Comparison of ENCODE assay signal across 8 cellular contexts in genomic region chr12:50086148-50086547, GRCh38. TPM values are rescaled to one million over a fixed set of nuclear protein-coding genes. Genes with fewer than 3 reads are reported as not detected.
DNase-seq lines count a peak whose midpoint lies in the region; ATAC-seq and TF ChIP-seq lines count a peak whose summit lies in the region.

No MANE protein-coding gene starts in this region.

- peaks cover 20% of the 10 kb centered on the region for H3K36me3 ChIP-seq in KMS-11 (ENCODE audit: insufficient read depth)

- H3K4me2 ChIP-seq in KMS-11: peak overlapping the region; percentile 85

- peaks cover 5% of the 10 kb centered on the region; the same call in 1 of the 2 replicates for H3K79me2 ChIP-seq in KMS-11 (ENCODE audit: insufficient read depth, low read depth)

- no peaks in the 10 kb centered on the region for H3K36me3 Mint-ChIP-seq in naive B cell

- H3K4me1 Mint-ChIP-seq in naive B cell: peaks cover 20 to 44% (median 42%) of the 10 kb centered on the region in 3 donors

- H3K9ac ChIP-seq in KMS-11: peak overlapping the region; percentile 49; the same call in 1 of the 2 replicates

- H3K27me3 ChIP-seq in KMS-11 (ENCODE audit: insufficient read depth, low read depth): no peaks in the 10 kb centered on the region

- no peak overlapping the region; the same call in 1 of the 2 replicates for H2AFZ ChIP-seq in KMS-11 (ENCODE audit: low read depth)

- CTCF ChIA-PET in AG04449 (lab: Yijun Ruan, JAX): interaction anchor here (1.6 to 12.4 kb wide), 7 partner anchors 12 to 229 kb away, joined by 5 to 244 read pairs (median 22); partner anchors contain the start of genes COX14 and GPD1

- H3K4me3 Mint-ChIP-seq in naive B cell: peak overlapping the region; percentile 87 to 98 (median 94)

- TF ChIP-seq CTCF in AG04449 (IDR thresholded peaks at IDR 0.05; ENCODE audit: insufficient read depth, low read length, missing control alignments) (no peak), KMS-11 (conservative IDR thresholded peaks at IDR 0.05; ENCODE audit: low read depth, low read length) (no peak)

- POLR2A ChIA-PET in AG04449 (lab: Yijun Ruan, JAX): interaction anchor here (1.3 kb wide), 1 partner anchor 26 kb away, joined by 5 read pairs; the partner anchor contains the start of gene COX14

- H3K4me3 ChIP-seq in AG04449 (ENCODE audit: low read depth, low read length) (peak overlapping the region; percentile 84), KMS-11 (IDR thresholded peaks at IDR 0.05; ENCODE audit: insufficient read depth, low read depth, low read length) (no peak overlapping the region)

- DNase-seq in AG04449 (ENCODE audit: low read depth, low spot score): no peak
- peak in 4 of 61 donors; percentile 16 to 46 (median 27) for DNase-seq in caudate nucleus (lab: John Stamatoyannopoulos, UW)
- DNase-seq in naive B cell: no peak
- DNase-seq in NCI-H1930 (lab: John Stamatoyannopoulos, UW): no peak
- no peak for DNase-seq in activated CD4-positive, CD25-positive, alpha-beta regulatory T cell treated with anti-CD3 and anti-CD28 coated beads, Interleukin-2, amount 50 U/mL, for 72 hours

- H3K27ac ChIP-seq in KMS-11 (peak overlapping the region; percentile 63), caudate nucleus (ENCODE audit: low read depth, low read length) (peak overlapping the region; percentile 95)

- no peaks in the 10 kb centered on the region for H3K27me3 Mint-ChIP-seq in naive B cell

- ATAC-seq in naive B cell (ENCODE audit: low read depth in 2 of 2) (no peak), HG02798 (IDR thresholded peaks at IDR 0.05; ENCODE audit: poor library complexity, unreplicated experiment) (no peak), HG02678 (IDR thresholded peaks at IDR 0.05; ENCODE audit: unreplicated experiment) (no peak)

- H4K20me1 ChIP-seq in KMS-11 (ENCODE audit: insufficient read depth): no peaks in the 10 kb centered on the region

- H3K27ac Mint-ChIP-seq in naive B cell: peak overlapping the region in 5 of 6 donors; percentile 21 to 98 (median 97)

- peaks cover 39% of the 10 kb centered on the region for H3K4me1 ChIP-seq in KMS-11 (ENCODE audit: low read depth, poor library complexity, severe bottlenecking)

- H3K9me3 Mint-ChIP-seq in naive B cell: no peaks in the 10 kb centered on the region

RNA-seq across cellular contexts. Expression of gene SMARCD1, which starts 1.0 kb away (rescaled TPM):
- 10 to 100 TPM; 13.1 to 28.1 (median 21.0) TPM for polyA plus RNA-seq in naive B cell (ENCODE audit: low read depth in 6 of 6)

RNA-seq across cellular contexts. Expression of gene GPD1, which starts 17.7 kb away (rescaled TPM):
- polyA plus RNA-seq in naive B cell (ENCODE audit: low read depth in 6 of 6): not detected

RNA-seq across cellular contexts. Expression of gene COX14, which starts 25.9 kb away (rescaled TPM):
- polyA plus RNA-seq in naive B cell (ENCODE audit: low read depth in 6 of 6): 100 to 1,000 TPM; 171 to 225 (median 208) TPM

RNA-seq across cellular contexts. Expression of gene ASIC1, which starts 28.8 kb away (rescaled TPM):
- not detected for polyA plus RNA-seq in naive B cell (ENCODE audit: low read depth in 6 of 6)
